ENCODE assay signal across 24 cellular contexts in genomic region chr1:225631041-225631663, GRCh38. TPM values are rescaled to one million over a fixed set of nuclear protein-coding genes. Genes with fewer than 3 reads are reported as not detected.
DNase-seq lines count a peak whose midpoint lies in the region; ATAC-seq, FAIRE-seq and TF ChIP-seq lines count a peak whose summit lies in the region.
"Had no signal": no experiment of that assay in that cellular context is flagged by ENCODE, and none has a peak within 500 bp of the region (broad histone marks: within the 10 kb centered on the region; RNA-seq: fewer than 3 reads in every experiment).

No MANE protein-coding gene starts in this region.

- no peak for TF ChIP-seq EP300 in K562 (IDR thresholded peaks at IDR 0.05; ENCODE audit: low read length)

- TF ChIP-seq CTCF in K562 (IDR thresholded peaks at IDR 0.05 in 2 of 3, conservative IDR thresholded peaks at IDR 0.05 in 1 of 3; ENCODE audit: insufficient read depth in 2 of 3, low read depth in 1 of 3, low read length in 3 of 3), result no peak
- TF ChIP-seq CTCF in nephron progenitor cell (IDR thresholded peaks at IDR 0.05), result no peak
- TF ChIP-seq CTCF in Calu3 (IDR thresholded peaks at IDR 0.05; ENCODE audit: unreplicated experiment), result no peak

- no peaks in the 10 kb centered on the region for H3K9me3 ChIP-seq in K562 (replicated peaks; ENCODE audit: control insufficient read depth, insufficient read depth, low read depth, low read length)
- H3K9me3 ChIP-seq: esophagus muscularis mucosa, psoas muscle had no signal

- H3K4me3 Mint-ChIP-seq in nephron progenitor cell (no peak overlapping the region), Calu3 (ENCODE audit: low read depth, unreplicated experiment) (no peak overlapping the region)
- H3K4me3 Mint-ChIP-seq: activated CD4-positive, alpha-beta T cell treated with anti-CD3 and anti-CD28 coated beads, Interleukin-2, amount 10 ng/mL, durations not matched to agents 24 days and 14 days; activated naive CD8-positive, alpha-beta T cell; activated T-helper 1 cell treated with anti-CD3 and anti-CD28 coated beads, Interleukin-12 subunit alpha, Interleukin-12 subunit beta, Interleukin-2, Interleukin-4 antibody, amounts not matched to agents 30 ng/mL and 10 ng/mL and 1 ng/mL, durations not matched to agents 14 hours and 24 hours and 36 hours; IgD-negative memory B cell; neural crest cell; stimulated activated memory B cell treated with anti-CD40 and anti-IgM and Interleukin-4, amounts not matched to agents 10 μg/mL and 1 μg/mL and 100 μg/mL, for 72 hours had no signal

- ATAC-seq in K562 (no peak), HG03378 (IDR thresholded peaks at IDR 0.05; ENCODE audit: unreplicated experiment) (no peak), GM19351 (IDR thresholded peaks at IDR 0.05; ENCODE audit: unreplicated experiment) (no peak)
- ATAC-seq: left cardiac atrium; psoas muscle; stimulated activated memory B cell treated with anti-CD40 and anti-IgM and Interleukin-4, amounts not matched to agents 10 μg/mL and 1 μg/mL and 100 μg/mL, for 72 hours had no signal

- H3K27ac Mint-ChIP-seq in nephron progenitor cell (peak overlapping the region; percentile 85), Calu3 (ENCODE audit: unreplicated experiment) (no peak overlapping the region)
- H3K27ac Mint-ChIP-seq: activated CD4-positive, alpha-beta T cell treated with anti-CD3 and anti-CD28 coated beads, Interleukin-2, amount 10 ng/mL, durations not matched to agents 24 days and 14 days; activated naive CD8-positive, alpha-beta T cell; activated T-helper 1 cell treated with anti-CD3 and anti-CD28 coated beads, Interleukin-12 subunit alpha, Interleukin-12 subunit beta, Interleukin-2, Interleukin-4 antibody, amounts not matched to agents 30 ng/mL and 10 ng/mL and 1 ng/mL, durations not matched to agents 14 hours and 24 hours and 36 hours; IgD-negative memory B cell; stimulated activated memory B cell treated with anti-CD40 and anti-IgM and Interleukin-4, amounts not matched to agents 10 μg/mL and 1 μg/mL and 100 μg/mL, for 72 hours had no signal

- no peak overlapping the region for H2AFZ ChIP-seq in K562 (ENCODE audit: low read depth, low read length)

- peaks cover 48% of the 10 kb centered on the region for H3K36me3 Mint-ChIP-seq in nephron progenitor cell (ENCODE audit: low read depth)
- no peaks in the 10 kb centered on the region for H3K36me3 Mint-ChIP-seq in Calu3 (ENCODE audit: insufficient read depth, unreplicated experiment)
- H3K36me3 Mint-ChIP-seq: activated naive CD8-positive, alpha-beta T cell; IgD-negative memory B cell; stimulated activated memory B cell treated with anti-CD40 and anti-IgM and Interleukin-4, amounts not matched to agents 10 μg/mL and 1 μg/mL and 100 μg/mL, for 72 hours had no signal

- BruUV-seq in K562 (replicated peaks; lab: Mats Ljungman, UMichigan), result no TSS peak
- no TSS peak for BruUV-seq in Calu3 (replicated peaks; lab: Mats Ljungman, UMichigan)

- 38% methylated on average over 6 of the region's 6 CpGs for WGBS in K562 (ENCODE audit: insufficient coverage, low coverage, missing lambda C conversion rate)

- H3K27ac ChIP-seq in K562 (ENCODE audit: extremely low read depth, low read depth, low read length), result no peak overlapping the region
- H3K27ac ChIP-seq: esophagus muscularis mucosa, psoas muscle had no signal

- intact Hi-C loops in K562 (cut with micrococcal nuclease), result no loop called here
- intact Hi-C loops in Calu3 (cut with micrococcal nuclease; ENCODE audit: unreplicated experiment), result no loop called here

- no peaks in the 10 kb centered on the region for H3K36me3 ChIP-seq in K562 (ENCODE audit: control insufficient read depth, insufficient read depth, low read length)
- H3K36me3 ChIP-seq: esophagus muscularis mucosa had no signal

- POLR2A ChIA-PET in K562 (lab: Yijun Ruan, JAX), result no interaction called here

- no peaks in the 10 kb centered on the region for H3K27me3 Mint-ChIP-seq in nephron progenitor cell (ENCODE audit: low read depth, poor library complexity)
- H3K27me3 Mint-ChIP-seq in Calu3 (ENCODE audit: unreplicated experiment), result no peaks in the 10 kb centered on the region

- H3K9me1 ChIP-seq in K562 (ENCODE audit: control insufficient read depth, insufficient read depth, low read length), result no peaks in the 10 kb centered on the region

- CTCF ChIA-PET in K562 (lab: Yijun Ruan, JAX; ENCODE audit: low intra/inter-chr PET ratio) (interaction anchor here (0.7 kb wide), 1 partner anchor 11 kb away, joined by 3 read pairs; no protein-coding TSS in a partner anchor), Calu3 (lab: Charles Lee) (no interaction called here)

- TF ChIP-seq POLR2A in K562 (conservative IDR thresholded peaks at IDR 0.05), result no peak

- peak; percentile 16 for FAIRE-seq in HTR-8/SVneo (lab: Jason Lieb, UNC)
- no peak for FAIRE-seq in K562 (lab: Jason Lieb, UNC)

- no peak overlapping the region for H3K9ac ChIP-seq in K562 (ENCODE audit: insufficient read depth in 1 of 2, low read depth in 2 of 2, low read length in 2 of 2)

- H3K4me1 Mint-ChIP-seq in nephron progenitor cell (peaks cover 28% of the 10 kb centered on the region), Calu3 (ENCODE audit: low read depth, unreplicated experiment) (peaks cover 27% of the 10 kb centered on the region)
- H3K4me1 Mint-ChIP-seq: activated CD4-positive, alpha-beta T cell treated with anti-CD3 and anti-CD28 coated beads, Interleukin-2, amount 10 ng/mL, durations not matched to agents 24 days and 14 days; IgD-negative memory B cell; stimulated activated memory B cell treated with anti-CD40 and anti-IgM and Interleukin-4, amounts not matched to agents 10 μg/mL and 1 μg/mL and 100 μg/mL, for 72 hours had no signal

- H3K9me3 Mint-ChIP-seq in nephron progenitor cell, result no peaks in the 10 kb centered on the region
- no peaks in the 10 kb centered on the region for H3K9me3 Mint-ChIP-seq in Calu3 (ENCODE audit: low read depth, unreplicated experiment)
- H3K9me3 Mint-ChIP-seq: activated CD4-positive, alpha-beta T cell treated with anti-CD3 and anti-CD28 coated beads, Interleukin-2, amount 10 ng/mL, durations not matched to agents 24 days and 14 days; activated T-helper 1 cell treated with anti-CD3 and anti-CD28 coated beads, Interleukin-12 subunit alpha, Interleukin-12 subunit beta, Interleukin-2, Interleukin-4 antibody, amounts not matched to agents 30 ng/mL and 10 ng/mL and 1 ng/mL, durations not matched to agents 14 hours and 24 hours and 36 hours; IgD-negative memory B cell; neural crest cell; stimulated activated memory B cell treated with anti-CD40 and anti-IgM and Interleukin-4, amounts not matched to agents 10 μg/mL and 1 μg/mL and 100 μg/mL, for 72 hours had no signal

- H4K20me1 ChIP-seq in K562 (replicated peaks; ENCODE audit: control insufficient read depth, insufficient read depth, low read length), result no peaks in the 10 kb centered on the region

- peak; percentile 38 for DNase-seq in AG20443 (ENCODE audit: low spot score)
- no peak for DNase-seq in HTR-8/SVneo (ENCODE audit: insufficient read length, low spot score)
- DNase-seq in K562 (ENCODE audit: extremely low read depth in 1 of 4, low spot score in 3 of 4), result no peak
- no peak for DNase-seq in nephron progenitor cell
- no peak for DNase-seq in NCI-H226
- DNase-seq in Calu3, result no peak
- DNase-seq: activated CD4-positive, alpha-beta T cell treated with anti-CD3 and anti-CD28 coated beads, Interleukin-2, amount 10 ng/mL, durations not matched to agents 24 days and 14 days; effector memory CD4-positive, alpha-beta T cell; GDM1; H7; left cardiac atrium; MM.1S; NCI-H1694 treated with DMSO at 0.1 percent for 48 hours; psoas muscle; stimulated activated CD4-positive, alpha-beta T cell treated with anti-CD3 and anti-CD28 coated beads, Interleukin-2, amount 100 ng/mL, for 24 hours; T-helper 2 cell had no signal

- in situ Hi-C loops in K562 (cut with MboI), result no loop called here

- peaks cover 0 to 8% of the 10 kb centered on the region in 2 experiments; a peak in 2 of 5 replicates for H3K27me3 ChIP-seq in K562 (ENCODE audit: control insufficient read depth in 2 of 2, insufficient read depth in 2 of 2, low read length in 2 of 2)
- H3K27me3 ChIP-seq: esophagus muscularis mucosa had no signal

- H3K4me1 ChIP-seq in K562 (replicated peaks in 1 of 2; ENCODE audit: control insufficient read depth in 2 of 2, insufficient read depth in 2 of 2, low read length in 2 of 2), result no peaks in the 10 kb centered on the region

- H3K4me2 ChIP-seq in K562 (ENCODE audit: insufficient read depth, low read length), result no peak overlapping the region

- no peak for TF ChIP-seq RAD21 in K562 (CRISPR knock-in tag; conservative IDR thresholded peaks at IDR 0.05 in 1 of 2, IDR thresholded peaks at IDR 0.05 in 1 of 2)

- H3K4me3 ChIP-seq in K562, result no peak overlapping the region
- H3K4me3 ChIP-seq: esophagus muscularis mucosa, psoas muscle had no signal

- H3K79me2 ChIP-seq in K562 (ENCODE audit: control insufficient read depth, insufficient read depth, low read length), result no peaks in the 10 kb centered on the region

RNA-seq across cellular contexts. Expression of gene ENAH, which starts 21.8 kb away (rescaled TPM):
- 0.56 and 1.1 TPM in 2 replicates for total RNA-seq in K562 (2011; cell fraction: chromatin; rRNA removed; ENCODE audit: low replicate concordance)
- total RNA-seq in K562 (2011; cell fraction: nucleolus; rRNA removed), result under 0.01 TPM in 1 of 2 replicates, not detected in the other
- 0.15 and 0.69 TPM in 2 replicates for total RNA-seq in K562 (2011; cell fraction: nucleoplasm; rRNA removed)
- total RNA-seq in K562 (2014; rRNA removed) (0.05 and 0.12 TPM in 2 replicates), K562 (2014; rRNA removed; fragmentation: Illumina TruSeq; extraction: Trizol) (0.10 and 0.15 TPM in 2 replicates), K562 (2015; rRNA removed; fragmentation: Illumina TruSeq; extraction: Trizol) (0.15 and 0.29 TPM in 2 replicates), K562 (2021) (0.55 and 0.85 TPM in 2 replicates), Calu3 (2022) (92.6 and 103 TPM in 2 replicates)
- polyA plus RNA-seq in K562 (2011; rRNA removed) (0.34 and 1.2 TPM in 2 replicates), K562 (2014; fragmentation: Illumina TruSeq; extraction: Trizol) (0.06 and 0.33 TPM in 2 replicates), K562 (2014; fragmentation: Nextera tagmentation; extraction: Ambion mirVana) (under 1 TPM; 0.03 to 0.13 TPM), K562 (2014; rRNA removed) (0.05 TPM in 1 of 2 replicates, not detected in the other)
- 0.01 and 0.10 TPM in 2 replicates for polyA plus RNA-seq in K562 (2011; cell fraction: cytosol; rRNA removed)
- 0.21 and 0.44 TPM in 2 replicates for polyA plus RNA-seq in K562 (2011; cell fraction: nucleus; rRNA removed)
- 0.06 and 0.14 TPM in 2 replicates for polyA plus RNA-seq in K562 (2012)
- 1.8 and 4.3 TPM in 2 replicates for polyA minus RNA-seq in K562 (2011; rRNA and poly(A)+ RNA removed)
- polyA minus RNA-seq in K562 (2011; cell fraction: cytosol; rRNA and poly(A)+ RNA removed), result 1.5 TPM in 1 of 2 replicates, not detected in the other
- 0.22 and 0.40 TPM in 2 replicates for polyA minus RNA-seq in K562 (2011; cell fraction: nucleus; rRNA and poly(A)+ RNA removed)

Comparison
In these comparisons a context has a peak if more than half of its experiments do, and no peak if none do; other contexts are left out.
1. RNA of gene ENAH, which starts 21.8 kb away (total RNA-seq): 92.6 to 103 TPM in Calu3; under 0.01 to 1.1 TPM in K562; every median in the first group is over 10 times any median in the second.